In the genomic region with DNA sequence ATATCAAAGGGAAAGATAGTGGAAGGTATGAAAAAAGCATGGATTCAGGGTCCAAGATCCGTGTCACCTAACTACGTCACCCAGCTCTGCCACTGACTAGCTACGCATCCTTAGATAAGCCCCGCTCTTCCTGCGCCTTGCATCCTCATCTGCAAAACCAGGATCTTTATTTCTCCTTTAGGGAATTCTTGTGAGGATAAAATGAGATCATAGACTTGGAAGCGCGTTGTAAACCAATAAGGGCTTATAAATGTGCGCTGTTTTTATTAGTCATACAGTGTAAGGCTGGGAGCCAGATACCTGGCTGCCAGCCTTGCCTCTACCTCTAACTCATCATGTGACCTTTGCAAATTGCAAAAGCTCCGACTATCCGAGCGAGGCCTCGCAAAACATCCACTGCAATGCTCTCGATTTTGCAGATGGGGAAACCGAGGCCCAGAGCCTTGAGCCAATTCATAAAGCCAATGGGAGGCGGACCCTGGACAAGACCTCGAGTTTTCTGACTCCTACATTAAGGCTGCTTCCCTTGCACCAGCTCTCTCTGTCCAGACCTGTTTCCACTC, we compare ENCODE assay signal across 8 cellular contexts. TPM values are rescaled to one million over a fixed set of nuclear protein-coding genes. Genes with fewer than 3 reads are reported as not detected.
DNase-seq lines count a peak whose midpoint lies in the region; ATAC-seq and TF ChIP-seq lines count a peak whose summit lies in the region.

No MANE protein-coding gene starts in this region.

- TF ChIP-seq CTCF in CD14-positive monocyte (IDR thresholded peaks at IDR 0.05), result no peak
- no peak for TF ChIP-seq CTCF in glutamatergic neuron (IDR thresholded peaks at IDR 0.05; ENCODE audit: partially characterized antibody, unreplicated experiment)
- TF ChIP-seq CTCF in retinal pigment epithelial cell (conservative IDR thresholded peaks at IDR 0.05; ENCODE audit: low read depth, low read length), result no peak

- peaks cover 34% of the 10 kb centered on the region for H3K36me3 ChIP-seq in HUES6 (ENCODE audit: control insufficient read depth, insufficient read depth, low read length)

- H3K27me3 ChIP-seq in HUES6 (ENCODE audit: control insufficient read depth, insufficient read depth, low read length), result peaks cover 26% of the 10 kb centered on the region

- DNase-seq in CD14-positive monocyte (ENCODE audit: low spot score) (no peak), glutamatergic neuron (no peak), retinal pigment epithelial cell (ENCODE audit: low read depth) (no peak), GM03348 (ENCODE audit: low spot score) (no peak), dedifferentiated amniotic fluid mesenchymal stem cell (ENCODE audit: extremely low spot score) (no peak), AG08395 (ENCODE audit: low spot score) (no peak)
- DNase-seq in activated T-cell treated with anti-CD3 and anti-CD28 coated beads, Interleukin-2, amount 50 U/mL, for 72 hours, result peak; percentile 8 to 19

- H3K9ac ChIP-seq in HUES6 (ENCODE audit: low read length), result peak overlapping the region; percentile 92

- peaks cover 7% of the 10 kb centered on the region for H3K4me1 ChIP-seq in HUES6 (ENCODE audit: control insufficient read depth, insufficient read depth, low read length)

- H3K4me3 ChIP-seq in HUES6 (ENCODE audit: low read depth, low read length) (peak overlapping the region; percentile 97), retinal pigment epithelial cell (ENCODE audit: low read length) (peak overlapping the region; percentile 93)

- H3K27ac ChIP-seq in HUES6 (ENCODE audit: low read depth, low read length), result peak overlapping the region; percentile 91

- H3K4me3 Mint-ChIP-seq in CD14-positive monocyte, result peak overlapping the region; percentile 86 to 89
- peak overlapping the region; percentile 92 to 95 for H3K4me3 Mint-ChIP-seq in activated T-cell treated with anti-CD3 and anti-CD28 coated beads, Interleukin-2, amount 50 U/mL, for 72 hours
- peak overlapping the region; percentile 92 for H3K4me3 Mint-ChIP-seq in glutamatergic neuron (ENCODE audit: unreplicated experiment)

- intact Hi-C loops in CD14-positive monocyte (cut with micrococcal nuclease), result loop anchor here in 1 of 2 donors (5.0 kb wide), 1 partner anchor 63 kb away; the partner anchor contains the start of gene CCDC86

- peak overlapping the region; percentile 74 to 91 (median 85) for H3K27ac Mint-ChIP-seq in CD14-positive monocyte
- peak overlapping the region; percentile 93 for H3K27ac Mint-ChIP-seq in activated T-cell treated with anti-CD3 and anti-CD28 coated beads, Interleukin-2, amount 50 U/mL, for 72 hours
- H3K27ac Mint-ChIP-seq in glutamatergic neuron (ENCODE audit: unreplicated experiment), result peak overlapping the region; percentile 69

- H3K4me1 Mint-ChIP-seq in CD14-positive monocyte (peaks cover 56% of the 10 kb centered on the region), glutamatergic neuron (ENCODE audit: low read depth, unreplicated experiment) (peaks cover 15% of the 10 kb centered on the region)
- H3K4me1 Mint-ChIP-seq in activated T-cell treated with anti-CD3 and anti-CD28 coated beads, Interleukin-2, amount 50 U/mL, for 72 hours (ENCODE audit: low read depth), result peaks cover 52% of the 10 kb centered on the region

- H3K9me3 Mint-ChIP-seq in CD14-positive monocyte (peaks cover 0 to 13% (median 6%) of the 10 kb centered on the region in 7 donors), glutamatergic neuron (ENCODE audit: unreplicated experiment) (peaks cover 2% of the 10 kb centered on the region)
- H3K9me3 Mint-ChIP-seq in activated T-cell treated with anti-CD3 and anti-CD28 coated beads, Interleukin-2, amount 50 U/mL, for 72 hours, result peaks cover 2 to 9% of the 10 kb centered on the region in 2 donors

- H3K36me3 Mint-ChIP-seq in CD14-positive monocyte, result peaks cover 33 to 40% of the 10 kb centered on the region in 2 donors
- H3K36me3 Mint-ChIP-seq in activated T-cell treated with anti-CD3 and anti-CD28 coated beads, Interleukin-2, amount 50 U/mL, for 72 hours (ENCODE audit: insufficient read depth in 2 of 2), result peaks cover 7 to 8% of the 10 kb centered on the region in 2 donors
- H3K36me3 Mint-ChIP-seq in glutamatergic neuron (ENCODE audit: unreplicated experiment), result peaks cover 13% of the 10 kb centered on the region

- ATAC-seq in activated T-cell treated with anti-CD3 and anti-CD28 coated beads, Interleukin-2, amount 50 U/mL, for 72 hours (replicated peaks in 1 of 2), result peak in 1 of 2 donors; percentile 19

- no peaks in the 10 kb centered on the region for H3K9me3 ChIP-seq in HUES6 (ENCODE audit: control insufficient read depth, insufficient read depth, low read depth, low read length)

- H3K27me3 Mint-ChIP-seq in CD14-positive monocyte (ENCODE audit: low read depth in 3 of 3) (peaks cover 0 to 5% (median 2%) of the 10 kb centered on the region in 3 donors), glutamatergic neuron (ENCODE audit: unreplicated experiment) (peaks cover 6% of the 10 kb centered on the region)
- H3K27me3 Mint-ChIP-seq in activated T-cell treated with anti-CD3 and anti-CD28 coated beads, Interleukin-2, amount 50 U/mL, for 72 hours (ENCODE audit: low read depth), result no peaks in the 10 kb centered on the region

RNA-seq across cellular contexts. Expression of gene PRPF19, which starts 0.8 kb away (rescaled TPM):
- polyA plus RNA-seq in CD14-positive monocyte, result 10 to 100 TPM in 1 of 2 donors, 1 to 10 TPM in 1; 7.8 to 12.2 TPM
- 100 to 1,000 TPM; 139 to 175 TPM for total RNA-seq in activated T-cell treated with anti-CD3 and anti-CD28 coated beads, Interleukin-2, amount 50 U/mL, for 72 hours
- total RNA-seq in glutamatergic neuron (ENCODE audit: unreplicated experiment), result 74.4 TPM

RNA-seq across cellular contexts. Expression of gene TMEM109, which starts 8.3 kb away (rescaled TPM):
- polyA plus RNA-seq in CD14-positive monocyte, result 100 to 1,000 TPM; 110 to 112 TPM
- total RNA-seq in activated T-cell treated with anti-CD3 and anti-CD28 coated beads, Interleukin-2, amount 50 U/mL, for 72 hours, result 10 to 100 TPM; 61.9 to 66.3 TPM
- total RNA-seq in glutamatergic neuron (ENCODE audit: unreplicated experiment), result 4.0 TPM

RNA-seq across cellular contexts. Expression of gene TMEM132A, which starts 18.6 kb away (rescaled TPM):
- under 1 TPM; 0.21 to 0.31 TPM for polyA plus RNA-seq in CD14-positive monocyte
- 1 to 10 TPM; 2.4 to 3.5 TPM for total RNA-seq in activated T-cell treated with anti-CD3 and anti-CD28 coated beads, Interleukin-2, amount 50 U/mL, for 72 hours
- 664 TPM for total RNA-seq in glutamatergic neuron (ENCODE audit: unreplicated experiment)

RNA-seq across cellular contexts. Expression of gene ZP1, which starts 38.3 kb away (rescaled TPM):
- under 1 TPM in 1 of 2 donors, not detected in 1; 0.40 TPM for polyA plus RNA-seq in CD14-positive monocyte
- total RNA-seq in activated T-cell treated with anti-CD3 and anti-CD28 coated beads, Interleukin-2, amount 50 U/mL, for 72 hours, result not detected
- not detected for total RNA-seq in glutamatergic neuron (ENCODE audit: unreplicated experiment)

RNA-seq across cellular contexts. Expression of gene SLC15A3, which starts 46.3 kb away (rescaled TPM):
- 10 to 100 TPM; 27.1 to 35.0 TPM for polyA plus RNA-seq in CD14-positive monocyte
- 1 to 10 TPM; 3.5 to 4.1 TPM for total RNA-seq in activated T-cell treated with anti-CD3 and anti-CD28 coated beads, Interleukin-2, amount 50 U/mL, for 72 hours
- total RNA-seq in glutamatergic neuron (ENCODE audit: unreplicated experiment), result 4.4 TPM

Comparison
In these comparisons a context has a peak if more than half of its experiments do, and no peak if none do; other contexts are left out.
1. DNase-seq: peak in activated T-cell treated with anti-CD3 and anti-CD28 coated beads, Interleukin-2, amount 50 U/mL, for 72 hours (2 of 2); none in CD14-positive monocyte (single experiment), glutamatergic neuron (single experiment), retinal pigment epithelial cell (single experiment), GM03348 (single experiment), dedifferentiated amniotic fluid mesenchymal stem cell (single experiment) and AG08395 (single experiment).
2. RNA of gene TMEM109, which starts 8.3 kb away (total RNA-seq): 61.9 to 66.3 TPM in activated T-cell treated with anti-CD3 and anti-CD28 coated beads, Interleukin-2, amount 50 U/mL, for 72 hours; 4.0 TPM in glutamatergic neuron (single experiment); every median in the first group is over 10 times any median in the second.
3. RNA of gene TMEM132A, which starts 18.6 kb away (total RNA-seq): 664 TPM in glutamatergic neuron (single experiment); 2.4 to 3.5 TPM in activated T-cell treated with anti-CD3 and anti-CD28 coated beads, Interleukin-2, amount 50 U/mL, for 72 hours; every median in the first group is over 100 times any median in the second.
4. Peak in every context shown above with its lines, with median percentiles within 50 percentile points of each other: H3K27ac Mint-ChIP-seq and H3K4me3 Mint-ChIP-seq.